ENCODE assay signal across 20 cellular contexts in genomic region chr6:148736779-148737412, GRCh38. TPM values are rescaled to one million over a fixed set of nuclear protein-coding genes. Genes with fewer than 3 reads are reported as not detected.
DNase-seq lines count a peak whose midpoint lies in the region; ATAC-seq and TF ChIP-seq lines count a peak whose summit lies in the region.
"Had no signal": no experiment of that assay in that cellular context is flagged by ENCODE, and none has a peak within 500 bp of the region (broad histone marks: within the 10 kb centered on the region; RNA-seq: fewer than 3 reads in every experiment).

No MANE protein-coding gene starts in this region.

- H3K27me3 ChIP-seq in CD8-positive, alpha-beta T cell (ENCODE audit: insufficient read depth, low read length): no peaks in the 10 kb centered on the region
- no peaks in the 10 kb centered on the region for H3K27me3 ChIP-seq in GM23248 (replicated peaks; ENCODE audit: insufficient read depth)
- no peaks in the 10 kb centered on the region for H3K27me3 ChIP-seq in OCI-LY3 (ENCODE audit: low read depth, low read length)
- H3K27me3 ChIP-seq: BLaER1, Peyer's patch had no signal

- H3K4me2 ChIP-seq in GM23248 (ENCODE audit: unreplicated experiment): no peak overlapping the region
- peak overlapping the region; percentile 15 for H3K4me2 ChIP-seq in OCI-LY3 (ENCODE audit: low read length)
- H3K4me2 ChIP-seq: BLaER1 had no signal

- intact Hi-C loops in CD8-positive, alpha-beta T cell (cut with DNase I, micrococcal nuclease): no loop called here

- H3F3A ChIP-seq in GM23248 (ENCODE audit: insufficient read depth): 0 out of 2 replicates have a peak, but pooled peaks cover 4% of the 10 kb centered on the region

- 91 to 94% methylated on average over 5 of the region's 5 CpGs for WGBS in GM23248 (ENCODE audit: low coverage in 1 of 2, low lambda C conversion rate in 2 of 2, missing lambda C conversion rate in 2 of 2), 2 experiments

- H3K4me3 Mint-ChIP-seq in CD8-positive, alpha-beta T cell: no peak overlapping the region
- H3K4me3 Mint-ChIP-seq: type B pancreatic cell had no signal

- H3K4me1 Mint-ChIP-seq in CD8-positive, alpha-beta T cell (ENCODE audit: low read depth): no peaks in the 10 kb centered on the region

- H3K9me3 Mint-ChIP-seq in CD8-positive, alpha-beta T cell: no peaks in the 10 kb centered on the region
- H3K9me3 Mint-ChIP-seq: type B pancreatic cell had no signal

- H3K4me1 ChIP-seq in CD8-positive, alpha-beta T cell (ENCODE audit: insufficient read depth, low read length): no peaks in the 10 kb centered on the region
- no peaks in the 10 kb centered on the region for H3K4me1 ChIP-seq in GM23248 (ENCODE audit: insufficient read depth)
- H3K4me1 ChIP-seq in OCI-LY3 (ENCODE audit: low read length): peaks cover 21% of the 10 kb centered on the region
- H3K4me1 ChIP-seq: BLaER1, Peyer's patch had no signal

- no peak for DNase-seq in CD8-positive, alpha-beta T cell
- DNase-seq in GM23248: peak; percentile 33
- DNase-seq in iPS-NIHi7 (ENCODE audit: extremely low spot score): no peak
- DNase-seq in NK-92 (lab: John Stamatoyannopoulos, UW; ENCODE audit: unreplicated experiment): no peak
- DNase-seq in NCI-H82 treated with DMSO at 0.1 percent for 48 hours (lab: John Stamatoyannopoulos, UW; ENCODE audit: unreplicated experiment): no peak
- DNase-seq: activated CD8-positive, alpha-beta memory T cell treated with anti-CD3 and anti-CD28 coated beads for 24 hours; activated effector memory CD4-positive, alpha-beta T cell treated with anti-CD3 and anti-CD28 coated beads, Interleukin-2, amount 50 U/mL, for 16 hours; aorta; DMS79; hippocampal formation; kidney glomerular epithelial cell; NCI-H2081; NCI-H510A; Peyer's patch; stimulated activated CD4-positive, alpha-beta T cell treated with anti-CD3 and anti-CD28 coated beads, Interleukin-12 subunit alpha, Interleukin-12 subunit beta, amount 100 ng/mL, for 4 hours had no signal

- H3K27me3 Mint-ChIP-seq in CD8-positive, alpha-beta T cell (ENCODE audit: low read depth): peaks cover 4% of the 10 kb centered on the region

- no peaks in the 10 kb centered on the region for H3K36me3 Mint-ChIP-seq in CD8-positive, alpha-beta T cell
- H3K36me3 Mint-ChIP-seq: type B pancreatic cell had no signal

- H3K79me2 ChIP-seq in GM23248 (ENCODE audit: insufficient read depth) (no peaks in the 10 kb centered on the region), OCI-LY3 (ENCODE audit: low read length) (no peaks in the 10 kb centered on the region)

- in situ Hi-C loops in GM23248 (cut with MboI): no loop called here

- H3K4me3 ChIP-seq in CD8-positive, alpha-beta T cell (ENCODE audit: low read depth, low read length): no peak overlapping the region
- H3K4me3 ChIP-seq in GM23248: no peak overlapping the region
- no peak overlapping the region; the same call in 1 of the 2 replicates for H3K4me3 ChIP-seq in OCI-LY3 (ENCODE audit: low read length)
- H3K4me3 ChIP-seq: BLaER1, Peyer's patch had no signal

- H3K9ac ChIP-seq in GM23248 (no peak overlapping the region), OCI-LY3 (ENCODE audit: low read length) (no peak overlapping the region)
- H3K9ac ChIP-seq: BLaER1 had no signal

- no peak overlapping the region for H2AFZ ChIP-seq in GM23248
- peak overlapping the region; percentile 46; the same call in 1 of the 2 replicates for H2AFZ ChIP-seq in OCI-LY3 (ENCODE audit: low read depth, low read length)

- no peaks in the 10 kb centered on the region for H3K9me2 ChIP-seq in GM23248 (ENCODE audit: insufficient read depth)

- TF ChIP-seq CTCF in CD8-positive, alpha-beta T cell (IDR thresholded peaks at IDR 0.05): no peak
- TF ChIP-seq CTCF in OCI-LY3 (IDR thresholded peaks at IDR 0.05; ENCODE audit: low read depth, low read length): no peak

- CTCF ChIA-PET in CD8-positive, alpha-beta T cell (lab: Charles Lee): no interaction called here

- no peaks in the 10 kb centered on the region for H3K9me3 ChIP-seq in CD8-positive, alpha-beta T cell (ENCODE audit: low read length)
- H3K9me3 ChIP-seq in GM23248 (ENCODE audit: low read depth) (no peaks in the 10 kb centered on the region), OCI-LY3 (ENCODE audit: insufficient read depth, low read length) (no peaks in the 10 kb centered on the region)
- H3K9me3 ChIP-seq: Peyer's patch had no signal

- H3K27ac Mint-ChIP-seq in CD8-positive, alpha-beta T cell: no peak overlapping the region
- H3K27ac Mint-ChIP-seq: type B pancreatic cell had no signal

- no peaks in the 10 kb centered on the region for H4K20me1 ChIP-seq in GM23248 (ENCODE audit: insufficient read depth)
- H4K20me1 ChIP-seq in OCI-LY3 (ENCODE audit: insufficient read depth, low read length): no peaks in the 10 kb centered on the region
- H4K20me1 ChIP-seq: BLaER1 had no signal

- peak; percentile 31 for ATAC-seq in CD8-positive, alpha-beta T cell
- ATAC-seq in esophagus mucosa (peak; percentile 51), GM18520 (IDR thresholded peaks at IDR 0.05; ENCODE audit: unreplicated experiment) (no peak)

- POLR2A ChIA-PET in CD8-positive, alpha-beta T cell (lab: Charles Lee): no interaction called here

- H3K27ac ChIP-seq in CD8-positive, alpha-beta T cell (ENCODE audit: low read depth, low read length): no peak overlapping the region
- H3K27ac ChIP-seq in GM23248 (no peak overlapping the region), OCI-LY3 (ENCODE audit: low read length) (peak overlapping the region; percentile 38; the same call in 1 of the 2 replicates)
- H3K27ac ChIP-seq: BLaER1, Peyer's patch had no signal

- no peaks in the 10 kb centered on the region for H3K36me3 ChIP-seq in CD8-positive, alpha-beta T cell (ENCODE audit: insufficient read depth, low read length)
- H3K36me3 ChIP-seq in GM23248 (ENCODE audit: low read depth) (no peaks in the 10 kb centered on the region), OCI-LY3 (replicated peaks; ENCODE audit: low read depth, low read length) (no peaks in the 10 kb centered on the region)
- H3K36me3 ChIP-seq: BLaER1, Peyer's patch had no signal

RNA-seq across cellular contexts. Expression of gene UST, which starts 9.9 kb away (rescaled TPM):
- 1 to 10 TPM in 1 of 2 experiments, under 1 TPM in 1; 0.90 to 1.0 TPM for total RNA-seq in CD8-positive, alpha-beta T cell
- 23.1 and 23.3 TPM in 2 replicates for total RNA-seq in GM23248 (2014; rRNA removed; shearing (Covaris generic))
- 10.1 and 11.2 TPM in 2 replicates for polyA plus RNA-seq in GM23248 (2016; fragmentation: Nextera tagmentation; extraction: Ambion mirVana)
- total RNA-seq in esophagus mucosa: 3.0 TPM
